In genomic region chr7:156892821-156893706, GRCh38 we compare ENCODE assay signal across 1 cellular context.
TF ChIP-seq lines count a peak whose summit lies in the region.

Gene LMBR1, minus strand, starts transcription at chr7:156893183. Its CDS starts 190 bp downstream, at chr7:156892993.

TF ChIP-seq in HepG2, 621 proteins besides CTCF, POLR2A, EP300 and RAD21 (continued from another document and continues in another):
- TF ChIP-seq RFX5 (IDR thresholded peaks at IDR 0.05; ENCODE audit: low read depth, low read length): no peak
- no peak for TF ChIP-seq REL (CRISPR knock-in tag; conservative IDR thresholded peaks at IDR 0.05)
- TF ChIP-seq CCAR2 (optimal IDR thresholded peaks at IDR 0.05; ENCODE audit: low read depth, low read length): no peak
- TF ChIP-seq TEAD2 (CRISPR knock-in tag; IDR thresholded peaks at IDR 0.05): 0 out of 2 replicates have a peak, but pooled peaks have one; percentile 20
- no peak for TF ChIP-seq NCOR1 (IDR thresholded peaks at IDR 0.05; ENCODE audit: borderline replicate concordance, low read length)
- TF ChIP-seq MED8 (CRISPR knock-in tag; IDR thresholded peaks at IDR 0.05; ENCODE audit: insufficient replicate concordance): no peak
- TF ChIP-seq ZNF33A (CRISPR knock-in tag; IDR thresholded peaks at IDR 0.05; ENCODE audit: borderline replicate concordance): no peak
- TF ChIP-seq AFF4 (CRISPR knock-in tag; IDR thresholded peaks at IDR 0.05): no peak
- no peak for TF ChIP-seq DPF2 (CRISPR knock-in tag; IDR thresholded peaks at IDR 0.05; ENCODE audit: borderline replicate concordance, low read depth)
- TF ChIP-seq ZNF263 (CRISPR knock-in tag; IDR thresholded peaks at IDR 0.05): no peak
- TF ChIP-seq ZNF224 (CRISPR knock-in tag; IDR thresholded peaks at IDR 0.05): no peak
- TF ChIP-seq ZNF746 (CRISPR knock-in tag; IDR thresholded peaks at IDR 0.05): no peak
- peak; percentile 58; the same call in 1 of the 2 replicates for TF ChIP-seq ZNF503 (CRISPR knock-in tag; IDR thresholded peaks at IDR 0.05)
- TF ChIP-seq MZF1 (CRISPR knock-in tag; IDR thresholded peaks at IDR 0.05; ENCODE audit: borderline replicate concordance): no peak
- TF ChIP-seq, protein P1, sequence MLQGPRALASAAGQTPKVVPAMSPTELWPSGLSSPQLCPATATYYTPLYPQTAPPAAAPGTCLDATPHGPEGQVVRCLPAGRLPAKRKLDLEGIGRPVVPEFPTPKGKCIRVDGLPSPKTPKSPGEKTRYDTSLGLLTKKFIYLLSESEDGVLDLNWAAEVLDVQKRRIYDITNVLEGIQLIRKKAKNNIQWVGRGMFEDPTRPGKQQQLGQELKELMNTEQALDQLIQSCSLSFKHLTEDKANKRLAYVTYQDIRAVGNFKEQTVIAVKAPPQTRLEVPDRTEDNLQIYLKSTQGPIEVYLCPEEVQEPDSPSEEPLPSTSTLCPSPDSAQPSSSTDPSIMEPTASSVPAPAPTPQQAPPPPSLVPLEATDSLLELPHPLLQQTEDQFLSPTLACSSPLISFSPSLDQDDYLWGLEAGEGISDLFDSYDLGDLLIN (CRISPR knock-in tag; IDR thresholded peaks at IDR 0.05; ENCODE audit: borderline replicate concordance): no peak
- TF ChIP-seq ZNF569 (CRISPR knock-in tag; IDR thresholded peaks at IDR 0.05; ENCODE audit: borderline replicate concordance): no peak
- TF ChIP-seq NR2F6 (IDR thresholded peaks at IDR 0.05): peak; percentile 27; the same call in 1 of the 2 replicates
- peak; percentile 50; the same call in 1 of the 2 replicates for TF ChIP-seq NR2F6 (CRISPR knock-in tag; IDR thresholded peaks at IDR 0.05)
- no peak for TF ChIP-seq PITX1 (CRISPR knock-in tag; IDR thresholded peaks at IDR 0.05)
- TF ChIP-seq ERF (CRISPR knock-in tag; IDR thresholded peaks at IDR 0.05): peak; percentile 74; the same call in 1 of the 2 replicates
- TF ChIP-seq ZNF687 (CRISPR knock-in tag; IDR thresholded peaks at IDR 0.05): peak; percentile 85
- TF ChIP-seq NR2F2 (IDR thresholded peaks at IDR 0.05; ENCODE audit: borderline replicate concordance, low read depth): no peak; the same call in 1 of the 2 replicates
- TF ChIP-seq, protein P2, sequence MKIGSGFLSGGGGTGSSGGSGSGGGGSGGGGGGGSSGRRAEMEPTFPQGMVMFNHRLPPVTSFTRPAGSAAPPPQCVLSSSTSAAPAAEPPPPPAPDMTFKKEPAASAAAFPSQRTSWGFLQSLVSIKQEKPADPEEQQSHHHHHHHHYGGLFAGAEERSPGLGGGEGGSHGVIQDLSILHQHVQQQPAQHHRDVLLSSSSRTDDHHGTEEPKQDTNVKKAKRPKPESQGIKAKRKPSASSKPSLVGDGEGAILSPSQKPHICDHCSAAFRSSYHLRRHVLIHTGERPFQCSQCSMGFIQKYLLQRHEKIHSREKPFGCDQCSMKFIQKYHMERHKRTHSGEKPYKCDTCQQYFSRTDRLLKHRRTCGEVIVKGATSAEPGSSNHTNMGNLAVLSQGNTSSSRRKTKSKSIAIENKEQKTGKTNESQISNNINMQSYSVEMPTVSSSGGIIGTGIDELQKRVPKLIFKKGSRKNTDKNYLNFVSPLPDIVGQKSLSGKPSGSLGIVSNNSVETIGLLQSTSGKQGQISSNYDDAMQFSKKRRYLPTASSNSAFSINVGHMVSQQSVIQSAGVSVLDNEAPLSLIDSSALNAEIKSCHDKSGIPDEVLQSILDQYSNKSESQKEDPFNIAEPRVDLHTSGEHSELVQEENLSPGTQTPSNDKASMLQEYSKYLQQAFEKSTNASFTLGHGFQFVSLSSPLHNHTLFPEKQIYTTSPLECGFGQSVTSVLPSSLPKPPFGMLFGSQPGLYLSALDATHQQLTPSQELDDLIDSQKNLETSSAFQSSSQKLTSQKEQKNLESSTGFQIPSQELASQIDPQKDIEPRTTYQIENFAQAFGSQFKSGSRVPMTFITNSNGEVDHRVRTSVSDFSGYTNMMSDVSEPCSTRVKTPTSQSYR (CRISPR knock-in tag; IDR thresholded peaks at IDR 0.05; ENCODE audit: borderline replicate concordance): peak; percentile 65; the same call in 1 of the 2 replicates
- no peak for TF ChIP-seq ZNF138 (CRISPR knock-in tag; IDR thresholded peaks at IDR 0.05; ENCODE audit: low read depth)
- TF ChIP-seq ZNF850 (CRISPR knock-in tag; conservative IDR thresholded peaks at IDR 0.05): no peak
- TF ChIP-seq, protein P3, sequence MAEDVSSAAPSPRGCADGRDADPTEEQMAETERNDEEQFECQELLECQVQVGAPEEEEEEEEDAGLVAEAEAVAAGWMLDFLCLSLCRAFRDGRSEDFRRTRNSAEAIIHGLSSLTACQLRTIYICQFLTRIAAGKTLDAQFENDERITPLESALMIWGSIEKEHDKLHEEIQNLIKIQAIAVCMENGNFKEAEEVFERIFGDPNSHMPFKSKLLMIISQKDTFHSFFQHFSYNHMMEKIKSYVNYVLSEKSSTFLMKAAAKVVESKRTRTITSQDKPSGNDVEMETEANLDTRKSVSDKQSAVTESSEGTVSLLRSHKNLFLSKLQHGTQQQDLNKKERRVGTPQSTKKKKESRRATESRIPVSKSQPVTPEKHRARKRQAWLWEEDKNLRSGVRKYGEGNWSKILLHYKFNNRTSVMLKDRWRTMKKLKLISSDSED (CRISPR knock-in tag; IDR thresholded peaks at IDR 0.05): no peak
- no peak; the same call in 1 of the 2 replicates for TF ChIP-seq HINFP (CRISPR knock-in tag; IDR thresholded peaks at IDR 0.05; ENCODE audit: low read depth)
- TF ChIP-seq ZSCAN20 (CRISPR knock-in tag; IDR thresholded peaks at IDR 0.05; ENCODE audit: borderline replicate concordance): no peak
- peak; percentile 87 for TF ChIP-seq ATF1 (CRISPR knock-in tag; IDR thresholded peaks at IDR 0.05)
- no peak for TF ChIP-seq ZBTB37 (CRISPR knock-in tag; IDR thresholded peaks at IDR 0.05)
- TF ChIP-seq ISX (CRISPR knock-in tag; conservative IDR thresholded peaks at IDR 0.05): no peak; the same call in 1 of the 2 replicates
- TF ChIP-seq ZNF230 (CRISPR knock-in tag; IDR thresholded peaks at IDR 0.05): no peak
- TF ChIP-seq THAP11 (CRISPR knock-in tag; IDR thresholded peaks at IDR 0.05): peak; percentile 80
- no peak for TF ChIP-seq ZFYVE20 (CRISPR knock-in tag; IDR thresholded peaks at IDR 0.05; ENCODE audit: borderline replicate concordance, low read depth)
- TF ChIP-seq ZSCAN9 (CRISPR knock-in tag; IDR thresholded peaks at IDR 0.05; ENCODE audit: borderline replicate concordance): peak; percentile 61; the same call in 1 of the 2 replicates
- no peak for TF ChIP-seq ZNF629 (CRISPR knock-in tag; conservative IDR thresholded peaks at IDR 0.05)
- TF ChIP-seq, protein P4, sequence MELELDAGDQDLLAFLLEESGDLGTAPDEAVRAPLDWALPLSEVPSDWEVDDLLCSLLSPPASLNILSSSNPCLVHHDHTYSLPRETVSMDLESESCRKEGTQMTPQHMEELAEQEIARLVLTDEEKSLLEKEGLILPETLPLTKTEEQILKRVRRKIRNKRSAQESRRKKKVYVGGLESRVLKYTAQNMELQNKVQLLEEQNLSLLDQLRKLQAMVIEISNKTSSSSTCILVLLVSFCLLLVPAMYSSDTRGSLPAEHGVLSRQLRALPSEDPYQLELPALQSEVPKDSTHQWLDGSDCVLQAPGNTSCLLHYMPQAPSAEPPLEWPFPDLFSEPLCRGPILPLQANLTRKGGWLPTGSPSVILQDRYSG (CRISPR knock-in tag; IDR thresholded peaks at IDR 0.05): no peak
- no peak for TF ChIP-seq NFE2 (CRISPR knock-in tag; IDR thresholded peaks at IDR 0.05)
- no peak for TF ChIP-seq ZNF251 (CRISPR knock-in tag; IDR thresholded peaks at IDR 0.05)
